Comparison of ENCODE assay signal across 25 cellular contexts in genomic region chr5:96196890-96197289, GRCh38.
DNase-seq lines count a peak whose midpoint lies in the region; ATAC-seq and TF ChIP-seq lines count a peak whose summit lies in the region.
"Had no signal": no experiment of that assay in that cellular context is flagged by ENCODE, and none has a peak within 500 bp of the region (broad histone marks: within the 10 kb centered on the region; RNA-seq: fewer than 3 reads in every experiment).

No MANE protein-coding gene starts in this region.

- no peak for TF ChIP-seq POLR2A in right lobe of liver (IDR thresholded peaks at IDR 0.05)

- peak; percentile 31 to 67 for DNase-seq in NOMO-1 (lab: John Stamatoyannopoulos, UW; ENCODE audit: unreplicated experiment in 2 of 2)
- no peak for DNase-seq in NOMO-1 treated with dmso at 0.1 percent for 144 hours (lab: John Stamatoyannopoulos, UW; ENCODE audit: unreplicated experiment)
- DNase-seq in right lobe of liver, result no peak
- no peak for DNase-seq in upper lobe of right lung
- no peak for DNase-seq in coronary artery (ENCODE audit: low spot score)
- no peak for DNase-seq in G401 (ENCODE audit: low spot score)
- DNase-seq: 8988T; activated CD4-positive, alpha-beta memory T cell treated with anti-CD3 and anti-CD28 coated beads for 36 hours; activated CD4-positive, CD25-positive, alpha-beta regulatory T cell; activated gamma-delta T cell; kidney; MG63; NCI-H1436 treated with DMSO at 0.1 percent for 48 hours; NCI-H526 treated with DMSO at 0.1 percent for 48 hours; PC-9; small intestine; stimulated activated CD4-positive, alpha-beta T cell treated with anti-CD3 and anti-CD28 coated beads, Interleukin-2, amount 100 ng/mL, for 48 hours; stimulated activated naive CD4-positive, alpha-beta T cell treated with Interleukin-2 at 50 U/mL for 16 hours; T-helper 9 cell; transverse colon had no signal

- H3K27me3 ChIP-seq in right lobe of liver (no peaks in the 10 kb centered on the region), upper lobe of right lung (no peaks in the 10 kb centered on the region)
- H3K27me3 ChIP-seq: cardiac muscle cell, MG63, transverse colon had no signal

- peaks cover 0 to 58% (median 8%) of the 10 kb centered on the region in 4 donors for H3K4me1 ChIP-seq in right lobe of liver
- peaks cover 5% of the 10 kb centered on the region for H3K4me1 ChIP-seq in upper lobe of right lung

- intact Hi-C loops in right lobe of liver (cut with DNase I), result no loop called here
- intact Hi-C loops in upper lobe of right lung (cut with DNase I), result no loop called here

- H3K27ac ChIP-seq in VCaP (peak overlapping the region; percentile 50), right lobe of liver (peak overlapping the region; percentile 16 to 87 (median 40)), upper lobe of right lung (peak overlapping the region; percentile 48), coronary artery (peak overlapping the region in 1 of 2 donors; percentile 3)
- H3K27ac ChIP-seq: cardiac muscle cell, PC-9, transverse colon had no signal

- 29% methylated on average over 1 of the region's 1 CpG for WGBS in right lobe of liver (ENCODE audit: insufficient coverage, low coverage, low lambda C conversion rate, missing lambda C conversion rate)

- TF ChIP-seq CTCF in VCaP (conservative IDR thresholded peaks at IDR 0.05) (no peak), right lobe of liver (IDR thresholded peaks at IDR 0.05) (no peak), upper lobe of right lung (IDR thresholded peaks at IDR 0.05) (no peak), coronary artery (IDR thresholded peaks at IDR 0.05) (no peak)

- H3K4me3 ChIP-seq in right lobe of liver (no peak overlapping the region), upper lobe of right lung (no peak overlapping the region), coronary artery (no peak overlapping the region)
- H3K4me3 ChIP-seq: cardiac muscle cell, MG63, PC-9, transverse colon had no signal

- H3K36me3 ChIP-seq in right lobe of liver (no peaks in the 10 kb centered on the region), upper lobe of right lung (no peaks in the 10 kb centered on the region)
- H3K36me3 ChIP-seq: cardiac muscle cell, MG63, transverse colon had no signal

- in situ Hi-C loops in G401 (cut with HindIII; ENCODE audit: low sequenced_read_pairs), result no loop called here

- peak; percentile 26 to 57 (median 53) for ATAC-seq in right lobe of liver
- ATAC-seq in upper lobe of right lung, result peak; percentile 78
- ATAC-seq in HG02981 (IDR thresholded peaks at IDR 0.05; ENCODE audit: unreplicated experiment), result no peak
- ATAC-seq: natural killer cell treated with Interleukin-12 subunit alpha and Interleukin-12 subunit beta and Interleukin-15 and Interleukin-18, amount 100 ng/mL, for 72 hours; SK-N-SH treated with all-trans-retinoic acid at 6 μM for 48 hours had no signal

- H3K9me3 ChIP-seq in right lobe of liver, result no peaks in the 10 kb centered on the region
- H3K9me3 ChIP-seq in upper lobe of right lung, result no peaks in the 10 kb centered on the region
- H3K9me3 ChIP-seq: MG63, transverse colon had no signal

Comparison
In these comparisons a context has a peak if more than half of its experiments do, and no peak if none do; other contexts are left out.
1. DNase-seq: peak in NOMO-1 (2 of 2); none in NOMO-1 treated with dmso at 0.1 percent for 144 hours (single experiment), right lobe of liver (0 of 3), upper lobe of right lung (single experiment), coronary artery (single experiment) and G401 (single experiment).